ENCODE assay signal across 8 cellular contexts in genomic region chr20:63740501-63741353, GRCh38. TPM values are rescaled to one million over a fixed set of nuclear protein-coding genes. Genes with fewer than 3 reads are reported as not detected.
DNase-seq lines count a peak whose midpoint lies in the region; ATAC-seq and TF ChIP-seq lines count a peak whose summit lies in the region.

No MANE protein-coding gene starts in this region.

- peaks cover 35% of the 10 kb centered on the region for H3K4me1 ChIP-seq in OCI-LY3 (ENCODE audit: low read length)

- H3K4me3 ChIP-seq in OCI-LY3 (ENCODE audit: low read length), result peak overlapping the region; percentile 89

- peak; percentile 77 for DNase-seq in DMS79 (lab: John Stamatoyannopoulos, UW)
- peak; percentile 78 for DNase-seq in HT1080 (ENCODE audit: low read depth)
- DNase-seq in amniotic stem cell (lab: John Stamatoyannopoulos, UW), result peak; percentile 54
- DNase-seq in Right ventricle myocardium superior, result peak; percentile 97
- DNase-seq in non-pigmented ciliary epithelial cell (ENCODE audit: low read depth), result peak; percentile 31

- no peak overlapping the region for H2AFZ ChIP-seq in OCI-LY3 (ENCODE audit: low read depth, low read length)

- H3K9me3 ChIP-seq in OCI-LY3 (ENCODE audit: insufficient read depth, low read length), result no peaks in the 10 kb centered on the region

- H3K79me2 ChIP-seq in OCI-LY3 (ENCODE audit: low read length), result no peaks in the 10 kb centered on the region

- H3K27ac ChIP-seq in OCI-LY3 (ENCODE audit: low read length), result peak overlapping the region; percentile 20

- H4K20me1 ChIP-seq in OCI-LY3 (ENCODE audit: insufficient read depth, low read length), result no peaks in the 10 kb centered on the region

- ATAC-seq in Right ventricle myocardium superior (ENCODE audit: poor library complexity) (peak; percentile 81), GM18873 (IDR thresholded peaks at IDR 0.05; ENCODE audit: low FRiP score, unreplicated experiment) (no peak), HG02981 (IDR thresholded peaks at IDR 0.05; ENCODE audit: unreplicated experiment) (no peak)

- intact Hi-C loops in Right ventricle myocardium superior (cut with DNase I), result no loop called here

- H3K9ac ChIP-seq in OCI-LY3 (ENCODE audit: low read length), result peak overlapping the region; percentile 70

- no peak for TF ChIP-seq CTCF in OCI-LY3 (IDR thresholded peaks at IDR 0.05; ENCODE audit: low read depth, low read length)

- peaks cover 17% of the 10 kb centered on the region for H3K36me3 ChIP-seq in OCI-LY3 (replicated peaks; ENCODE audit: low read depth, low read length)

- no peaks in the 10 kb centered on the region for H3K27me3 ChIP-seq in OCI-LY3 (ENCODE audit: low read depth, low read length)

- H3K4me2 ChIP-seq in OCI-LY3 (ENCODE audit: low read length), result peak overlapping the region; percentile 84

RNA-seq across cellular contexts. Expression of gene SLC2A4RG, which starts 1.2 kb away (rescaled TPM):
- 39.8 and 49.2 TPM in 2 replicates for total RNA-seq in HT1080 (2014; rRNA removed; shearing (Covaris generic))
- polyA plus RNA-seq in HT1080 (2015; cell fraction: cytosol; rRNA removed), result 67.5 and 68.4 TPM in 2 replicates
- 97.1 and 120 TPM in 2 replicates for polyA plus RNA-seq in HT1080 (2015; cell fraction: nucleus; rRNA removed)
- 95.0 TPM for total RNA-seq in Right ventricle myocardium superior

RNA-seq across cellular contexts. Expression of gene LIME1, which starts 4.3 kb away (rescaled TPM):
- 5.8 and 10.3 TPM in 2 replicates for total RNA-seq in HT1080 (2014; rRNA removed; shearing (Covaris generic))
- polyA plus RNA-seq in HT1080 (2015; cell fraction: cytosol; rRNA removed), result 5.7 and 10.3 TPM in 2 replicates
- polyA plus RNA-seq in HT1080 (2015; cell fraction: nucleus; rRNA removed), result 72.9 and 76.8 TPM in 2 replicates
- total RNA-seq in Right ventricle myocardium superior, result 1.6 TPM

RNA-seq across cellular contexts. Expression of gene ZGPAT, which starts 32.9 kb away (rescaled TPM):
- 29.1 and 29.6 TPM in 2 replicates for total RNA-seq in HT1080 (2014; rRNA removed; shearing (Covaris generic))
- polyA plus RNA-seq in HT1080 (2015; cell fraction: cytosol; rRNA removed), result 20.5 and 31.2 TPM in 2 replicates
- 61.6 and 64.7 TPM in 2 replicates for polyA plus RNA-seq in HT1080 (2015; cell fraction: nucleus; rRNA removed)
- total RNA-seq in Right ventricle myocardium superior, result 16.0 TPM

RNA-seq across cellular contexts. Expression of gene ARFRP1, which starts 33.0 kb away (rescaled TPM):
- 44.6 and 46.2 TPM in 2 replicates for total RNA-seq in HT1080 (2014; rRNA removed; shearing (Covaris generic))
- polyA plus RNA-seq in HT1080 (2015; cell fraction: cytosol; rRNA removed), result 38.2 and 45.5 TPM in 2 replicates
- polyA plus RNA-seq in HT1080 (2015; cell fraction: nucleus; rRNA removed), result 65.3 and 73.6 TPM in 2 replicates
- 32.2 TPM for total RNA-seq in Right ventricle myocardium superior

RNA-seq across cellular contexts. Expression of gene TNFRSF6B, which starts 44.3 kb away (rescaled TPM):
- 5.9 and 7.2 TPM in 2 replicates for total RNA-seq in HT1080 (2014; rRNA removed; shearing (Covaris generic))
- 3.0 and 3.7 TPM in 2 replicates for polyA plus RNA-seq in HT1080 (2015; cell fraction: cytosol; rRNA removed)
- 16.0 and 16.9 TPM in 2 replicates for polyA plus RNA-seq in HT1080 (2015; cell fraction: nucleus; rRNA removed)
- total RNA-seq in Right ventricle myocardium superior, result 0.32 TPM

Comparison
In these comparisons a context has a peak if more than half of its experiments do, and no peak if none do; other contexts are left out.
1. DNase-seq: peak in every context shown above with its lines; median percentile 97 in Right ventricle myocardium superior; 78 in HT1080; 77 in DMS79; 54 in amniotic stem cell; 31 in non-pigmented ciliary epithelial cell.